In the genomic region with DNA sequence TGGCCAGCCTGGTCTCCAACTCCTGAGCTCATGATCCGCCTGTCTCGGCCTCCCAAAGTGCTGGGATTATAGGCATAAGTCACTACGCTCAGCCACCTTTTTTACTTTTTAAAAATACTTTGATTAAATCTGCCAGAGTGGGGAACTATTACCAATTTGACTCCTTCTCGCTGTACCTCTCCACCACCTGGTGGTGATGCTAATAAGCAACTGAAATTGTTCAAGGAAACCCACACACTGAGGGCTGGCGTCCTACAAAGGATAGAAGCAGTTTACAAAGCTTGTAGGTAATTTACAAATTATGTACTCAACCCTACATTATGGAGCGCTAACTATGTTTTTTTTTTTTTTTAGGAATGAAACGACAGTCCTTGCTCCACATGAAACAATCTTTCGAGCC, we compare ENCODE assay signal across 2 cellular contexts.
TF ChIP-seq lines count a peak whose summit lies in the region.

No MANE protein-coding gene starts in this region.

TF ChIP-seq in IMR-90, 13 proteins besides CTCF, POLR2A, EP300 and RAD21:
- TF ChIP-seq MXI1 (IDR thresholded peaks at IDR 0.05; ENCODE audit: borderline replicate concordance, low read depth, low read length) (no peak), SMC3 (IDR thresholded peaks at IDR 0.05; ENCODE audit: low read depth, low read length) (0 out of 2 replicates have a peak, but pooled peaks have one; percentile 4)

TF ChIP-seq in GM12878, 131 proteins besides CTCF, POLR2A, EP300 and RAD21:
- TF ChIP-seq, protein P1, sequence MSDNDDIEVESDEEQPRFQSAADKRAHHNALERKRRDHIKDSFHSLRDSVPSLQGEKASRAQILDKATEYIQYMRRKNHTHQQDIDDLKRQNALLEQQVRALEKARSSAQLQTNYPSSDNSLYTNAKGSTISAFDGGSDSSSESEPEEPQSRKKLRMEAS (IDR thresholded peaks at IDR 0.05; ENCODE audit: low read depth, low read length) = no peak
- TF ChIP-seq SIX5 (IDR thresholded peaks at IDR 0.05; ENCODE audit: low read depth, low read length, severe bottlenecking) = no peak
- no peak for TF ChIP-seq NFIC (IDR thresholded peaks at IDR 0.05; ENCODE audit: low read depth, low read length)
- TF ChIP-seq, protein P2, sequence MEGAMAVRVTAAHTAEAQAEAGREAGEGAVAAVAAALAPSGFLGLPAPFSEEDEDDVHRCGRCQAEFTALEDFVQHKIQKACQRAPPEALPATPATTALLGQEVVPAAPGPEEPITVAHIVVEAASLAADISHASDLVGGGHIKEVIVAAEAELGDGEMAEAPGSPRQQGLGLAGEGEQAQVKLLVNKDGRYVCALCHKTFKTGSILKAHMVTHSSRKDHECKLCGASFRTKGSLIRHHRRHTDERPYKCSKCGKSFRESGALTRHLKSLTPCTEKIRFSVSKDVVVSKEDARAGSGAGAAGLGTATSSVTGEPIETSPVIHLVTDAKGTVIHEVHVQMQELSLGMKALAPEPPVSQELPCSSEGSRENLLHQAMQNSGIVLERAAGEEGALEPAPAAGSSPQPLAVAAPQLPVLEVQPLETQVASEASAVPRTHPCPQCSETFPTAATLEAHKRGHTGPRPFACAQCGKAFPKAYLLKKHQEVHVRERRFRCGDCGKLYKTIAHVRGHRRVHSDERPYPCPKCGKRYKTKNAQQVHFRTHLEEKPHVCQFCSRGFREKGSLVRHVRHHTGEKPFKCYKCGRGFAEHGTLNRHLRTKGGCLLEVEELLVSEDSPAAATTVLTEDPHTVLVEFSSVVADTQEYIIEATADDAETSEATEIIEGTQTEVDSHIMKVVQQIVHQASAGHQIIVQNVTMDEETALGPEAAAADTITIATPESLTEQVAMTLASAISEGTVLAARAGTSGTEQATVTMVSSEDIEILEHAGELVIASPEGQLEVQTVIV (IDR thresholded peaks at IDR 0.05; ENCODE audit: borderline replicate concordance, partially characterized antibody) = no peak
TF ChIP-seq in GM12878: peak in this region for 0.
